ENCODE assay signal across 34 cellular contexts in the genomic region with DNA sequence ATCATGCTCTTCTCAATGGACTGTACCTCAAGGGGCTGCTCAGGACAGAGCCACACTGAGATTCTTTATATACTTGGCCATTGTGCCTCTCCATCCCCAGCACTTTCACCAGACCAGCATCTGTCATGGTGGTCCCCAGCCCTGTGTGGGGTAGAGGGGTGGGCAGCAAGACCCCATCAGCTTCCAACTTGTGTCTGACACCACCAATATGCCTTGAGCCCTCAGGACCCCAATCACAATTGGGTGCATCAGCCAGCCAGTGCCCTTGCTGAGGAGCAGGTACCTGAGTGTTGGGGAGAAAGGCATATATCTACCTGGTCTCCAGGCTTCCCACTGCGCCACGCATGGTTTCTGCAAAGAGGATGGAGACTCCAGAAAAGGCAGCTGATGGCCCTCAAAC. TPM values are rescaled to one million over a fixed set of nuclear protein-coding genes. Genes with fewer than 3 reads are reported as not detected.
"Had no signal": no experiment of that assay in that cellular context is flagged by ENCODE, and none has a peak within 500 bp of the region (broad histone marks: within the 10 kb centered on the region; RNA-seq: fewer than 3 reads in every experiment).

No MANE protein-coding gene starts in this region.

- H3K27ac ChIP-seq: ascending aorta, cardiac muscle cell, KMS-11, PC-9, WERI-Rb-1 had no signal

- DNase-seq: activated CD4-positive, alpha-beta memory T cell treated with anti-CD3 and anti-CD28 coated beads, Interleukin-2, amount 10 ng/mL, durations not matched to agents 7 days and 5 days; activated CD4-positive, alpha-beta T cell treated with anti-CD3 and anti-CD28 coated beads for 1 hour; activated CD4-positive, alpha-beta T cell treated with anti-CD3 and anti-CD28 coated beads for 48 hours; activated CD4-positive, CD25-positive, alpha-beta regulatory T cell; activated CD8-positive, alpha-beta memory T cell treated with anti-CD3 and anti-CD28 coated beads for 24 hours; activated CD8-positive, alpha-beta memory T cell treated with anti-CD3 and anti-CD28 coated beads, Interleukin-2, amount 10 ng/mL, durations not matched to agents 7 days and 5 days; activated CD8-positive, alpha-beta memory T cell treated with anti-CD3 and anti-CD28 coated beads, Interleukin-2, amount 50 U/mL, for 48 hours; activated gamma-delta T cell; activated naive CD4-positive, alpha-beta T cell treated with Interleukin-2 at 50 U/mL for 16 hours; activated naive CD8-positive, alpha-beta T cell treated with anti-CD3 and anti-CD28 coated beads, Interleukin-2, amount 10 ng/mL, durations not matched to agents 7 days and 5 days; activated T-cell treated with anti-CD3 and anti-CD28 coated beads, Interleukin-2, amount 50 U/mL, for 48 hours; amygdala; MM.1S; MV-4-11; NCI-H1092; NCI-H1436 treated with DMSO at 0.1 percent for 48 hours; NCI-H1694 treated with DMSO at 0.1 percent for 48 hours; NCI-H2029; NCI-H345; NCI-H524 treated with DMSO at 0.1 percent for 48 hours; NCI-H748 treated with DMSO at 0.1 percent for 48 hours; NK-92 treated with Interleukin-12 subunit alpha and Interleukin-12 subunit beta, amount 100 ng/mL, for 24 hours; PC-9; SHP77 treated with DMSO at 0.1 percent for 48 hours; T-helper 1 cell; T-helper 2 cell; T-helper 9 cell; WERI-Rb-1 had no signal

- H3K27me3 ChIP-seq: ascending aorta, cardiac muscle cell had no signal

- H3K4me1 Mint-ChIP-seq: activated CD4-positive, alpha-beta memory T cell treated with anti-CD3 and anti-CD28 coated beads, Interleukin-2, amount 10 ng/mL, durations not matched to agents 7 days and 5 days; activated CD8-positive, alpha-beta memory T cell treated with anti-CD3 and anti-CD28 coated beads, Interleukin-2, amount 10 ng/mL, durations not matched to agents 7 days and 5 days; activated naive CD4-positive, alpha-beta T cell treated with anti-CD3 and anti-CD28 coated beads, Interleukin-2, amount 50 U/mL, for 24 hours; activated naive CD8-positive, alpha-beta T cell treated with anti-CD3 and anti-CD28 coated beads, Interleukin-2, amount 10 ng/mL, durations not matched to agents 7 days and 5 days had no signal

- H3K4me3 Mint-ChIP-seq: activated CD4-positive, alpha-beta memory T cell treated with anti-CD3 and anti-CD28 coated beads, Interleukin-2, amount 10 ng/mL, durations not matched to agents 7 days and 5 days; activated CD8-positive, alpha-beta memory T cell treated with anti-CD3 and anti-CD28 coated beads, Interleukin-2, amount 10 ng/mL, durations not matched to agents 7 days and 5 days; activated naive CD4-positive, alpha-beta T cell treated with anti-CD3 and anti-CD28 coated beads, Interleukin-2, amount 50 U/mL, for 24 hours; activated naive CD8-positive, alpha-beta T cell treated with anti-CD3 and anti-CD28 coated beads, Interleukin-2, amount 10 ng/mL, durations not matched to agents 7 days and 5 days had no signal

- H3K9me3 ChIP-seq: ascending aorta had no signal

- H3K27me3 Mint-ChIP-seq: activated CD4-positive, alpha-beta memory T cell treated with anti-CD3 and anti-CD28 coated beads, Interleukin-2, amount 10 ng/mL, durations not matched to agents 7 days and 5 days; activated naive CD8-positive, alpha-beta T cell treated with anti-CD3 and anti-CD28 coated beads, Interleukin-2, amount 10 ng/mL, durations not matched to agents 7 days and 5 days had no signal

- H3K36me3 Mint-ChIP-seq: activated CD8-positive, alpha-beta memory T cell treated with anti-CD3 and anti-CD28 coated beads, Interleukin-2, amount 10 ng/mL, durations not matched to agents 7 days and 5 days; activated naive CD4-positive, alpha-beta T cell treated with anti-CD3 and anti-CD28 coated beads, Interleukin-2, amount 50 U/mL, for 24 hours; activated naive CD8-positive, alpha-beta T cell treated with anti-CD3 and anti-CD28 coated beads, Interleukin-2, amount 10 ng/mL, durations not matched to agents 7 days and 5 days had no signal

- ATAC-seq: activated CD8-positive, alpha-beta memory T cell treated with anti-CD3 and anti-CD28 coated beads, Interleukin-2, amount 10 ng/mL, durations not matched to agents 7 days and 5 days; SK-N-SH treated with all-trans-retinoic acid at 6 μM for 48 hours had no signal

- H3K9ac ChIP-seq: KMS-11 had no signal

- H3K9me3 Mint-ChIP-seq: activated CD4-positive, alpha-beta memory T cell treated with anti-CD3 and anti-CD28 coated beads, Interleukin-2, amount 10 ng/mL, durations not matched to agents 7 days and 5 days; activated naive CD4-positive, alpha-beta T cell treated with anti-CD3 and anti-CD28 coated beads, Interleukin-2, amount 50 U/mL, for 24 hours; activated naive CD8-positive, alpha-beta T cell treated with anti-CD3 and anti-CD28 coated beads, Interleukin-2, amount 10 ng/mL, durations not matched to agents 7 days and 5 days had no signal

- H3K27ac Mint-ChIP-seq: activated CD4-positive, alpha-beta memory T cell treated with anti-CD3 and anti-CD28 coated beads, Interleukin-2, amount 10 ng/mL, durations not matched to agents 7 days and 5 days; activated CD8-positive, alpha-beta memory T cell treated with anti-CD3 and anti-CD28 coated beads, Interleukin-2, amount 10 ng/mL, durations not matched to agents 7 days and 5 days; activated naive CD4-positive, alpha-beta T cell treated with anti-CD3 and anti-CD28 coated beads, Interleukin-2, amount 50 U/mL, for 24 hours; activated naive CD8-positive, alpha-beta T cell treated with anti-CD3 and anti-CD28 coated beads, Interleukin-2, amount 10 ng/mL, durations not matched to agents 7 days and 5 days had no signal

- H3K36me3 ChIP-seq: ascending aorta, cardiac muscle cell, WERI-Rb-1 had no signal

- H3K4me3 ChIP-seq: ascending aorta, cardiac muscle cell, PC-9 had no signal

- H3K4me1 ChIP-seq: ascending aorta had no signal

RNA-seq across cellular contexts. Expression of gene GRID1, which starts 56.3 kb away (rescaled TPM):
- total RNA-seq: activated CD4-positive, alpha-beta memory T cell treated with anti-CD3 and anti-CD28 coated beads, Interleukin-2, amount 10 ng/mL, durations not matched to agents 7 days and 5 days; activated CD8-positive, alpha-beta memory T cell treated with anti-CD3 and anti-CD28 coated beads, Interleukin-2, amount 10 ng/mL, durations not matched to agents 7 days and 5 days; activated naive CD8-positive, alpha-beta T cell treated with anti-CD3 and anti-CD28 coated beads, Interleukin-2, amount 10 ng/mL, durations not matched to agents 7 days and 5 days; LHCN-M2; PC-9 had no signal
